In genomic region chr17:7312432-7313027, GRCh38 we compare ENCODE assay signal across 11 cellular contexts. TPM values are rescaled to one million over a fixed set of nuclear protein-coding genes. Genes with fewer than 3 reads are reported as not detected.
DNase-seq lines count a peak whose midpoint lies in the region; ATAC-seq and TF ChIP-seq lines count a peak whose summit lies in the region.
"Had no signal": no experiment of that assay in that cellular context is flagged by ENCODE, and none has a peak within 500 bp of the region (broad histone marks: within the 10 kb centered on the region; RNA-seq: fewer than 3 reads in every experiment).

No MANE protein-coding gene starts in this region.

- H3K27ac Mint-ChIP-seq in activated naive CD4-positive, alpha-beta T cell treated with anti-CD3 and anti-CD28 coated beads, Interleukin-2, amount 10 ng/mL, durations not matched to agents 7 days and 5 days, result peak overlapping the region; percentile 71
- H3K27ac Mint-ChIP-seq in brain, result peak overlapping the region in 3 of 5 experiments; percentile 53 to 91 (median 73)

- no peaks in the 10 kb centered on the region for H3K9me3 Mint-ChIP-seq in activated naive CD4-positive, alpha-beta T cell treated with anti-CD3 and anti-CD28 coated beads, Interleukin-2, amount 10 ng/mL, durations not matched to agents 7 days and 5 days
- no peaks in the 10 kb centered on the region for H3K9me3 Mint-ChIP-seq in brain

- TF ChIP-seq CTCF in OCI-LY1 (IDR thresholded peaks at IDR 0.05; ENCODE audit: low read length) (no peak), brain (conservative IDR thresholded peaks at IDR 0.05) (no peak)

- H3K4me1 ChIP-seq in OCI-LY1 (ENCODE audit: insufficient read depth, low read length, severe bottlenecking), result peaks cover 57% of the 10 kb centered on the region
- H3K4me1 ChIP-seq in skeletal muscle satellite cell (ENCODE audit: control insufficient read depth, insufficient read depth, low read length), result peaks cover 44% of the 10 kb centered on the region

- H3K9ac ChIP-seq in OCI-LY1 (ENCODE audit: low read length) (no peak overlapping the region; the same call in 1 of the 2 replicates), skeletal muscle satellite cell (ENCODE audit: low read depth, low read length) (no peak overlapping the region)

- H3K27me3 Mint-ChIP-seq in activated naive CD4-positive, alpha-beta T cell treated with anti-CD3 and anti-CD28 coated beads, Interleukin-2, amount 10 ng/mL, durations not matched to agents 7 days and 5 days, result no peaks in the 10 kb centered on the region
- peaks cover 3% of the 10 kb centered on the region for H3K27me3 Mint-ChIP-seq in brain

- H3K9me2 ChIP-seq in OCI-LY1 (ENCODE audit: low read depth, low read length), result no peaks in the 10 kb centered on the region

- CTCF ChIA-PET in activated naive CD4-positive, alpha-beta T cell treated with anti-CD3 and anti-CD28 coated beads, Interleukin-2, amount 10 ng/mL, durations not matched to agents 7 days and 5 days (lab: Charles Lee), result interaction anchor here (0.9 to 4.7 kb wide), 6 partner anchors 11 to 41 kb away, joined by 3 to 16 read pairs (median 4); partner anchors contain the start of gene ACAP1

- peaks cover 23% of the 10 kb centered on the region for H3F3A ChIP-seq in OCI-LY1 (ENCODE audit: insufficient read depth, low read length)

- peak overlapping the region; percentile 42 for H3K27ac ChIP-seq in OCI-LY1 (ENCODE audit: low read depth, low read length, poor library complexity, severe bottlenecking)

- H2AFZ ChIP-seq in OCI-LY1 (ENCODE audit: low read length), result no peak overlapping the region

- H3K27me3 ChIP-seq in OCI-LY1 (ENCODE audit: insufficient read depth, low read length) (no peaks in the 10 kb centered on the region), skeletal muscle satellite cell (ENCODE audit: control insufficient read depth, insufficient read depth, low read length) (no peaks in the 10 kb centered on the region)

- H3K36me3 Mint-ChIP-seq in activated naive CD4-positive, alpha-beta T cell treated with anti-CD3 and anti-CD28 coated beads, Interleukin-2, amount 10 ng/mL, durations not matched to agents 7 days and 5 days, result peaks cover 60% of the 10 kb centered on the region
- H3K36me3 Mint-ChIP-seq in brain, result peaks cover 62% of the 10 kb centered on the region

- no peak for ATAC-seq in GM19463 (IDR thresholded peaks at IDR 0.05; ENCODE audit: unreplicated experiment)

- H3K36me3 ChIP-seq in OCI-LY1 (ENCODE audit: insufficient read depth, low read length) (peaks cover 81% of the 10 kb centered on the region), skeletal muscle satellite cell (ENCODE audit: insufficient read depth, low read length) (peaks cover 55% of the 10 kb centered on the region)

- no peak overlapping the region for H3K4me3 ChIP-seq in OCI-LY1 (ENCODE audit: low read depth, low read length, poor library complexity, severe bottlenecking)
- no peak overlapping the region for H3K4me3 ChIP-seq in skeletal muscle satellite cell (ENCODE audit: low read length)

- no peak for DNase-seq in activated naive CD4-positive, alpha-beta T cell treated with anti-CD3 and anti-CD28 coated beads, Interleukin-2, amount 10 ng/mL, durations not matched to agents 7 days and 5 days
- no peak for DNase-seq in activated naive CD4-positive, alpha-beta T cell (lab: John Stamatoyannopoulos, UW)
- DNase-seq in NCI-H2107 treated with DMSO at 0.1 percent for 48 hours (lab: John Stamatoyannopoulos, UW; ENCODE audit: unreplicated experiment) (no peak), UCSD-AML1 (lab: John Stamatoyannopoulos, UW; ENCODE audit: unreplicated experiment) (no peak)
- DNase-seq: HCEC 1CT, NCI-H2171 had no signal

- H4K20me1 ChIP-seq in OCI-LY1 (ENCODE audit: insufficient read depth, low read length), result peaks cover 4% of the 10 kb centered on the region; the same call in 1 of the 2 replicates

- H3K4me3 Mint-ChIP-seq in activated naive CD4-positive, alpha-beta T cell treated with anti-CD3 and anti-CD28 coated beads, Interleukin-2, amount 10 ng/mL, durations not matched to agents 7 days and 5 days, result peak overlapping the region; percentile 84
- peak overlapping the region in 4 of 5 experiments; percentile 64 to 92 (median 86) for H3K4me3 Mint-ChIP-seq in brain

- H3K4me2 ChIP-seq in OCI-LY1 (ENCODE audit: low read length) (no peak overlapping the region), skeletal muscle satellite cell (ENCODE audit: low read length) (peak overlapping the region; percentile 9)

- H3K9me3 ChIP-seq in OCI-LY1 (ENCODE audit: low read length) (no peaks in the 10 kb centered on the region), skeletal muscle satellite cell (replicated peaks; ENCODE audit: low read length) (no peaks in the 10 kb centered on the region)

- peaks cover 28% of the 10 kb centered on the region for H3K79me2 ChIP-seq in OCI-LY1 (ENCODE audit: insufficient read depth, low read length)

- H3K4me1 Mint-ChIP-seq in activated naive CD4-positive, alpha-beta T cell treated with anti-CD3 and anti-CD28 coated beads, Interleukin-2, amount 10 ng/mL, durations not matched to agents 7 days and 5 days, result peaks cover 69% of the 10 kb centered on the region
- peaks cover 60% of the 10 kb centered on the region for H3K4me1 Mint-ChIP-seq in brain

RNA-seq across cellular contexts. Expression of gene GPS2, which starts 2.6 kb away (rescaled TPM):
- polyA plus RNA-seq in brain (ENCODE audit: insufficient read depth, low read depth, low replicate concordance), result 128 TPM
- 33.5 and 46.5 TPM in 2 replicates for total RNA-seq in skeletal muscle satellite cell (2012; rRNA removed)

RNA-seq across cellular contexts. Expression of gene EIF5A, which starts 5.1 kb away (rescaled TPM):
- 562 TPM for polyA plus RNA-seq in brain (ENCODE audit: insufficient read depth, low read depth, low replicate concordance)
- total RNA-seq in skeletal muscle satellite cell (2012; rRNA removed), result 1,162 and 1,732 TPM in 2 replicates

RNA-seq across cellular contexts. Expression of gene NEURL4, which starts 16.6 kb away (rescaled TPM):
- polyA plus RNA-seq in brain (ENCODE audit: insufficient read depth, low read depth, low replicate concordance), result 25.3 TPM
- total RNA-seq in skeletal muscle satellite cell (2012; rRNA removed), result 11.4 and 14.2 TPM in 2 replicates

RNA-seq across cellular contexts. Expression of gene YBX2, which starts 18.1 kb away (rescaled TPM):
- 41.4 TPM for polyA plus RNA-seq in brain (ENCODE audit: insufficient read depth, low read depth, low replicate concordance)
- 0.66 TPM in 1 of 2 replicates, not detected in the other for total RNA-seq in skeletal muscle satellite cell (2012; rRNA removed)
- total RNA-seq: LHCN-M2 had no signal

RNA-seq across cellular contexts. Expression of gene ACAP1, which starts 23.8 kb away (rescaled TPM):
- 1.7 TPM for polyA plus RNA-seq in brain (ENCODE audit: insufficient read depth, low read depth, low replicate concordance)
- total RNA-seq in skeletal muscle satellite cell (2012; rRNA removed), result 0.87 and 2.3 TPM in 2 replicates
- total RNA-seq: LHCN-M2 had no signal
